In genomic region chr18:7633171-7633570, GRCh38 we compare ENCODE assay signal across 23 cellular contexts.
"Had no signal": no experiment of that assay in that cellular context is flagged by ENCODE, and none has a peak within 500 bp of the region (broad histone marks: within the 10 kb centered on the region; RNA-seq: fewer than 3 reads in every experiment).

No MANE protein-coding gene starts in this region.

- ATAC-seq: esophagus mucosa; gastroesophageal sphincter; left colon; naive thymus-derived CD4-positive, alpha-beta T cell; right cardiac atrium; stimulated activated naive CD8-positive, alpha-beta T cell treated with anti-CD3 and anti-CD28 coated beads, Interleukin-15, Interleukin-2, amounts not matched to agents 100 U/mL and 50 U/mL, for 24 hours had no signal

- H3K27me3 Mint-ChIP-seq: activated CD4-positive, alpha-beta memory T cell treated with anti-CD3 and anti-CD28 coated beads for 36 hours; activated CD4-positive, alpha-beta T cell treated with anti-CD3 and anti-CD28 coated beads, Interleukin-2, amount 10 ng/mL, durations not matched to agents 24 days and 14 days had no signal

- H3K4me1 Mint-ChIP-seq: activated CD4-positive, alpha-beta T cell treated with anti-CD3 and anti-CD28 coated beads, Interleukin-2, amount 10 ng/mL, durations not matched to agents 24 days and 14 days; naive thymus-derived CD4-positive, alpha-beta T cell had no signal

- H3K9me3 ChIP-seq: breast epithelium, gastroesophageal sphincter, testis, transverse colon had no signal

- H3K9me3 Mint-ChIP-seq: activated CD4-positive, alpha-beta T cell treated with anti-CD3 and anti-CD28 coated beads, Interleukin-2, amount 10 ng/mL, durations not matched to agents 24 days and 14 days; mesothelial cell of epicardium had no signal

- H3K4me1 ChIP-seq: breast epithelium, testis had no signal

- H3K4me2 ChIP-seq: hepatocyte had no signal

- H3K4me3 ChIP-seq: breast epithelium, gastroesophageal sphincter, hepatocyte, testis, transverse colon had no signal

- H3K27me3 ChIP-seq: breast epithelium, gastroesophageal sphincter, hepatocyte, testis, transverse colon had no signal

- DNase-seq: activated CD4-positive, alpha-beta memory T cell treated with anti-CD3 and anti-CD28 coated beads for 36 hours; activated CD4-positive, alpha-beta T cell treated with anti-CD3 and anti-CD28 coated beads, Interleukin-2, amount 10 ng/mL, durations not matched to agents 24 days and 14 days; activated CD4-positive, CD25-positive, alpha-beta regulatory T cell treated with anti-CD3 and anti-CD28 coated beads, Interleukin-2, amount 50 U/mL, for 72 hours; activated CD8-positive, alpha-beta memory T cell treated with anti-CD3 and anti-CD28 coated beads, Interleukin-2, amount 50 U/mL, for 4 hours; activated gamma-delta T cell treated with Interleukin-2 at 50 U/mL for 16 hours; activated naive CD4-positive, alpha-beta T cell treated with anti-CD3 and anti-CD28 coated beads, Interleukin-2, amount 50 U/mL, for 16 hours; activated T-cell treated with anti-CD3 and anti-CD28 coated beads, Interleukin-2, amount 50 U/mL, for 1 hour; central memory CD4-positive, alpha-beta T cell; left colon; naive thymus-derived CD4-positive, alpha-beta T cell; nucleus accumbens; right cardiac atrium; stimulated activated CD4-positive, alpha-beta T cell treated with anti-CD3 and anti-CD28 coated beads, Interleukin-12 subunit alpha, Interleukin-12 subunit beta, amount 100 ng/mL, for 4 hours; stimulated activated CD4-positive, alpha-beta T cell treated with anti-CD3 and anti-CD28 coated beads, Interleukin-4, amount 100 ng/mL, for 1 hour; stimulated activated naive CD8-positive, alpha-beta T cell treated with anti-CD3 and anti-CD28 coated beads, Interleukin-15, Interleukin-2, amounts not matched to agents 100 U/mL and 50 U/mL, for 24 hours; T-helper 2 cell; testis; transverse colon had no signal

- H3K36me3 Mint-ChIP-seq: activated CD4-positive, alpha-beta memory T cell treated with anti-CD3 and anti-CD28 coated beads for 36 hours; mesothelial cell of epicardium; naive thymus-derived CD4-positive, alpha-beta T cell had no signal

- H3K4me3 Mint-ChIP-seq: activated CD4-positive, alpha-beta memory T cell treated with anti-CD3 and anti-CD28 coated beads for 36 hours; activated CD4-positive, alpha-beta T cell treated with anti-CD3 and anti-CD28 coated beads, Interleukin-2, amount 10 ng/mL, durations not matched to agents 24 days and 14 days; mesothelial cell of epicardium; naive thymus-derived CD4-positive, alpha-beta T cell had no signal

- H3K27ac Mint-ChIP-seq: activated CD4-positive, alpha-beta memory T cell treated with anti-CD3 and anti-CD28 coated beads for 36 hours; activated CD4-positive, alpha-beta T cell treated with anti-CD3 and anti-CD28 coated beads, Interleukin-2, amount 10 ng/mL, durations not matched to agents 24 days and 14 days; mesothelial cell of epicardium; naive thymus-derived CD4-positive, alpha-beta T cell had no signal

- H3K36me3 ChIP-seq: breast epithelium, gastroesophageal sphincter, transverse colon had no signal

- H2AFZ ChIP-seq: hepatocyte had no signal

- H3K27ac ChIP-seq: breast epithelium, gastroesophageal sphincter, hepatocyte, testis, transverse colon had no signal
